Comparison of ENCODE assay signal across 21 cellular contexts in genomic region chr20:51510961-51511360, GRCh38. TPM values are rescaled to one million over a fixed set of nuclear protein-coding genes. Genes with fewer than 3 reads are reported as not detected.
DNase-seq lines count a peak whose midpoint lies in the region; ATAC-seq and TF ChIP-seq lines count a peak whose summit lies in the region.
"Had no signal": no experiment of that assay in that cellular context is flagged by ENCODE, and none has a peak within 500 bp of the region (broad histone marks: within the 10 kb centered on the region; RNA-seq: fewer than 3 reads in every experiment).

No MANE protein-coding gene starts in this region.

- CTCF ChIA-PET in activated CD4-positive, alpha-beta T cell treated with anti-CD3 and anti-CD28 coated beads, Interleukin-2, amount 10 ng/mL, durations not matched to agents 7 days and 5 days (lab: Charles Lee), result interaction anchor here (0.9 to 3.8 kb wide), 3 partner anchors 10 to 15 kb away, joined by 4 to 18 read pairs (median 8); no protein-coding TSS in a partner anchor
- CTCF ChIA-PET in RWPE1 (lab: Yijun Ruan, JAX), result interaction anchor here (0.6 kb wide), 1 partner anchor 10 kb away, joined by 3 read pairs; no protein-coding TSS in a partner anchor
- CTCF ChIA-PET in activated CD8-positive, alpha-beta memory T cell treated with anti-CD3 and anti-CD28 coated beads, Interleukin-2, amount 10 ng/mL, durations not matched to agents 7 days and 5 days (lab: Charles Lee), result interaction anchor here (0.9 to 1.4 kb wide), 2 partner anchors 10 to 16 kb away, joined by 3 to 4 read pairs; no protein-coding TSS in a partner anchor

- no peak for DNase-seq in activated CD4-positive, alpha-beta T cell treated with anti-CD3 and anti-CD28 coated beads, Interleukin-2, amount 10 ng/mL, durations not matched to agents 7 days and 5 days
- no peak for DNase-seq in activated CD4-positive, alpha-beta T cell treated with anti-CD3 and anti-CD28 coated beads, Interleukin-2, amount 50 U/mL, for 1 hour
- DNase-seq in RWPE1 (ENCODE audit: low spot score), result peak; percentile 36
- DNase-seq in brain pericyte (ENCODE audit: low read depth, low spot score), result peak; percentile 21
- no peak for DNase-seq in osteocyte (ENCODE audit: extremely low spot score, unreplicated experiment)
- no peak for DNase-seq in activated CD8-positive, alpha-beta memory T cell treated with anti-CD3 and anti-CD28 coated beads, Interleukin-2, amount 10 ng/mL, durations not matched to agents 7 days and 5 days
- no peak for DNase-seq in NAMALWA (ENCODE audit: low spot score)
- no peak for DNase-seq in foreskin fibroblast
- DNase-seq: activated CD4-positive, alpha-beta T cell treated with anti-CD3 and anti-CD28 coated beads for 1 hour; activated T-cell treated with anti-CD3 and anti-CD28 coated beads, Interleukin-2, amount 50 U/mL, for 48 hours; DMS79; kidney glomerular epithelial cell; NCI-H146; NCI-H774; PC-3; stimulated activated CD4-positive, alpha-beta T cell treated with anti-CD3 and anti-CD28 coated beads, Interleukin-12 subunit alpha, Interleukin-12 subunit beta, amount 100 ng/mL, for 4 hours had no signal

- H3K27ac Mint-ChIP-seq in activated CD4-positive, alpha-beta T cell treated with anti-CD3 and anti-CD28 coated beads, Interleukin-2, amount 10 ng/mL, durations not matched to agents 7 days and 5 days, result peak overlapping the region; percentile 90
- peak overlapping the region; percentile 71 for H3K27ac Mint-ChIP-seq in osteocyte (ENCODE audit: unreplicated experiment)
- H3K27ac Mint-ChIP-seq in activated CD8-positive, alpha-beta memory T cell treated with anti-CD3 and anti-CD28 coated beads, Interleukin-2, amount 10 ng/mL, durations not matched to agents 7 days and 5 days, result no peak overlapping the region

- H3K4me1 Mint-ChIP-seq in activated CD4-positive, alpha-beta T cell treated with anti-CD3 and anti-CD28 coated beads, Interleukin-2, amount 10 ng/mL, durations not matched to agents 7 days and 5 days, result peaks cover 85% of the 10 kb centered on the region
- peaks cover 50% of the 10 kb centered on the region for H3K4me1 Mint-ChIP-seq in osteocyte (ENCODE audit: unreplicated experiment)
- H3K4me1 Mint-ChIP-seq in activated CD8-positive, alpha-beta memory T cell treated with anti-CD3 and anti-CD28 coated beads, Interleukin-2, amount 10 ng/mL, durations not matched to agents 7 days and 5 days, result peaks cover 53% of the 10 kb centered on the region

- H3K27me3 Mint-ChIP-seq in activated CD4-positive, alpha-beta T cell treated with anti-CD3 and anti-CD28 coated beads, Interleukin-2, amount 10 ng/mL, durations not matched to agents 7 days and 5 days, result no peaks in the 10 kb centered on the region
- no peaks in the 10 kb centered on the region for H3K27me3 Mint-ChIP-seq in osteocyte (ENCODE audit: unreplicated experiment)
- H3K27me3 Mint-ChIP-seq in activated CD8-positive, alpha-beta memory T cell treated with anti-CD3 and anti-CD28 coated beads, Interleukin-2, amount 10 ng/mL, durations not matched to agents 7 days and 5 days, result no peaks in the 10 kb centered on the region

- no peak for ATAC-seq in activated CD8-positive, alpha-beta memory T cell treated with anti-CD3 and anti-CD28 coated beads, Interleukin-2, amount 10 ng/mL, durations not matched to agents 7 days and 5 days
- ATAC-seq: foreskin keratinocyte, PC-3 had no signal

- H3K36me3 Mint-ChIP-seq in activated CD4-positive, alpha-beta T cell treated with anti-CD3 and anti-CD28 coated beads, Interleukin-2, amount 10 ng/mL, durations not matched to agents 7 days and 5 days (ENCODE audit: low read depth), result peaks cover 86% of the 10 kb centered on the region
- H3K36me3 Mint-ChIP-seq in osteocyte (ENCODE audit: unreplicated experiment), result no peaks in the 10 kb centered on the region
- peaks cover 67% of the 10 kb centered on the region for H3K36me3 Mint-ChIP-seq in activated CD8-positive, alpha-beta memory T cell treated with anti-CD3 and anti-CD28 coated beads, Interleukin-2, amount 10 ng/mL, durations not matched to agents 7 days and 5 days

- TF ChIP-seq CTCF in RWPE1 (conservative IDR thresholded peaks at IDR 0.05; ENCODE audit: low read depth) (no peak), osteocyte (IDR thresholded peaks at IDR 0.05) (no peak), foreskin fibroblast (IDR thresholded peaks at IDR 0.05; ENCODE audit: low read depth, low read length) (no peak)

- no peak overlapping the region for H3K4me3 ChIP-seq in foreskin fibroblast (ENCODE audit: low read depth in 1 of 2, low read length in 2 of 2)
- H3K4me3 ChIP-seq: SK-N-MC, thoracic aorta had no signal

- no peak overlapping the region for H3K27ac ChIP-seq in RWPE1
- H3K27ac ChIP-seq: C4-2B, foreskin keratinocyte, SK-N-MC, thoracic aorta had no signal

- POLR2A ChIA-PET in activated CD4-positive, alpha-beta T cell treated with anti-CD3 and anti-CD28 coated beads, Interleukin-2, amount 10 ng/mL, durations not matched to agents 7 days and 5 days (lab: Charles Lee), result interaction anchor here (0.6 kb wide), 1 partner anchor 11 kb away, joined by 5 read pairs; no protein-coding TSS in a partner anchor
- POLR2A ChIA-PET in RWPE1 (lab: Yijun Ruan, JAX; ENCODE audit: low non-redundant PET), result no interaction called here

- H3K4me3 Mint-ChIP-seq in activated CD4-positive, alpha-beta T cell treated with anti-CD3 and anti-CD28 coated beads, Interleukin-2, amount 10 ng/mL, durations not matched to agents 7 days and 5 days, result no peak overlapping the region
- no peak overlapping the region for H3K4me3 Mint-ChIP-seq in osteocyte (ENCODE audit: unreplicated experiment)
- H3K4me3 Mint-ChIP-seq in activated CD8-positive, alpha-beta memory T cell treated with anti-CD3 and anti-CD28 coated beads, Interleukin-2, amount 10 ng/mL, durations not matched to agents 7 days and 5 days, result no peak overlapping the region
- H3K4me3 Mint-ChIP-seq: neural crest cell had no signal

- H3K9me3 Mint-ChIP-seq in activated CD4-positive, alpha-beta T cell treated with anti-CD3 and anti-CD28 coated beads, Interleukin-2, amount 10 ng/mL, durations not matched to agents 7 days and 5 days, result no peaks in the 10 kb centered on the region
- H3K9me3 Mint-ChIP-seq in osteocyte (ENCODE audit: unreplicated experiment), result no peaks in the 10 kb centered on the region
- no peaks in the 10 kb centered on the region for H3K9me3 Mint-ChIP-seq in activated CD8-positive, alpha-beta memory T cell treated with anti-CD3 and anti-CD28 coated beads, Interleukin-2, amount 10 ng/mL, durations not matched to agents 7 days and 5 days (ENCODE audit: low read depth)
- H3K9me3 Mint-ChIP-seq: neural crest cell had no signal

RNA-seq across cellular contexts. Expression of gene NFATC2, which starts 31.6 kb away (rescaled TPM):
- total RNA-seq in activated CD4-positive, alpha-beta T cell treated with anti-CD3 and anti-CD28 coated beads, Interleukin-2, amount 10 ng/mL, durations not matched to agents 7 days and 5 days, result 10 to 100 TPM; 62.0 to 68.8 TPM
- 0.34 and 0.89 TPM in 2 replicates for total RNA-seq in osteocyte
- total RNA-seq in activated CD8-positive, alpha-beta memory T cell treated with anti-CD3 and anti-CD28 coated beads, Interleukin-2, amount 10 ng/mL, durations not matched to agents 7 days and 5 days, result 10 to 100 TPM; 39.9 to 59.0 TPM

Comparison
In these comparisons a context has a peak if more than half of its experiments do, and no peak if none do; other contexts are left out.
1. DNase-seq: peak in RWPE1 (single experiment) and brain pericyte (single experiment); none in activated CD4-positive, alpha-beta T cell treated with anti-CD3 and anti-CD28 coated beads, Interleukin-2, amount 10 ng/mL, durations not matched to agents 7 days and 5 days (single experiment), activated CD4-positive, alpha-beta T cell treated with anti-CD3 and anti-CD28 coated beads, Interleukin-2, amount 50 U/mL, for 1 hour (single experiment), osteocyte (single experiment), activated CD8-positive, alpha-beta memory T cell treated with anti-CD3 and anti-CD28 coated beads, Interleukin-2, amount 10 ng/mL, durations not matched to agents 7 days and 5 days (single experiment), NAMALWA (single experiment) and foreskin fibroblast (0 of 2).
2. RNA of gene NFATC2, which starts 31.6 kb away (total RNA-seq): 62.0 to 68.8 TPM in activated CD4-positive, alpha-beta T cell treated with anti-CD3 and anti-CD28 coated beads, Interleukin-2, amount 10 ng/mL, durations not matched to agents 7 days and 5 days and 39.9 to 59.0 TPM in activated CD8-positive, alpha-beta memory T cell treated with anti-CD3 and anti-CD28 coated beads, Interleukin-2, amount 10 ng/mL, durations not matched to agents 7 days and 5 days; 0.34 to 0.89 TPM in osteocyte; every median in the first group is over 10 times any median in the second.